ENCODE assay signal across 8 cellular contexts in the genomic region with DNA sequence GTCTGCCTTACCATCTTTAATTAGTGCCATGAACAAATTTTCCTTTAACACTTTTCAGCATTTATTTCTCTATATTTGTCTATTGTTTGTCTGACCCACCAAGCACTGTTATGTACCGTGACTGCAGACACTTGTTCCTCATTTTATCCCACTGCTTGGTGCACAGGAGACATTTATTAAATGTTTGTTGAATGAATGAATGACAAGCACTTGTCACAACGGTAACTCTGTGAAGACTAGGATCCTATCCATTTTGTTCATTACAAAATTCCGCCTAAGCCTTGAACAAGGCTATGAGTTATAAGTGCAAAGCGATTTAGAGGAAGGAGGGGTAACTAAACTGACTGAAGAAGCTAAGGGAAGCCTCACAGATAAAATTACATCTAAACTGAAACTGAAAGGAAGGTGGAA. TPM values are rescaled to one million over a fixed set of nuclear protein-coding genes. Genes with fewer than 3 reads are reported as not detected.
DNase-seq lines count a peak whose midpoint lies in the region; ATAC-seq, FAIRE-seq and TF ChIP-seq lines count a peak whose summit lies in the region.

No MANE protein-coding gene starts in this region.

- H3K27me3 ChIP-seq in HUES6 (ENCODE audit: control insufficient read depth, insufficient read depth, low read length): no peaks in the 10 kb centered on the region
- no peaks in the 10 kb centered on the region for H3K27me3 ChIP-seq in muscle layer of duodenum (ENCODE audit: low read depth, low read length)

- H3K36me3 ChIP-seq in HUES6 (ENCODE audit: control insufficient read depth, insufficient read depth, low read length): peaks cover 18% of the 10 kb centered on the region
- H3K36me3 ChIP-seq in muscle layer of duodenum (ENCODE audit: control insufficient read depth in 1 of 2, insufficient read depth in 2 of 2, low read length in 2 of 2): peaks cover 10 to 17% of the 10 kb centered on the region in 2 donors

- no peak for TF ChIP-seq RAD21 in A549 (conservative IDR thresholded peaks at IDR 0.05 in 1 of 2, IDR thresholded peaks at IDR 0.05 in 1 of 2)

- no peak for TF ChIP-seq POLR2A in A549 (IDR thresholded peaks at IDR 0.05; ENCODE audit: low read length)

- TF ChIP-seq CTCF in A549 (IDR thresholded peaks at IDR 0.05): no peak
- TF ChIP-seq CTCF in cardiac fibroblast (IDR thresholded peaks at IDR 0.05; ENCODE audit: low read depth, low read length): no peak

- no peak for TF ChIP-seq EP300 in A549 (IDR thresholded peaks at IDR 0.05)

- no peak overlapping the region for H3K9ac ChIP-seq in HUES6 (ENCODE audit: low read length)

- peak overlapping the region; percentile 72 for H3K4me2 ChIP-seq in A549

- peaks cover 12% of the 10 kb centered on the region; the same call in 2 of the 3 replicates for H3K4me1 ChIP-seq in A549
- H3K4me1 ChIP-seq in HUES6 (ENCODE audit: control insufficient read depth, insufficient read depth, low read length): peaks cover 26% of the 10 kb centered on the region
- peaks cover 13 to 16% of the 10 kb centered on the region in 2 donors for H3K4me1 ChIP-seq in muscle layer of duodenum (ENCODE audit: control insufficient read depth in 1 of 2, insufficient read depth in 2 of 2, low read length in 2 of 2)

- H3K27ac ChIP-seq in A549 (peak overlapping the region; percentile 93 to 99), HUES6 (ENCODE audit: low read depth, low read length) (peak overlapping the region; percentile 17), muscle layer of duodenum (ENCODE audit: low read length) (peak overlapping the region; percentile 68)

- DNase-seq in A549 (ENCODE audit: low read depth in 1 of 2, low spot score in 1 of 2): no peak
- DNase-seq in cardiac fibroblast (ENCODE audit: low read depth in 2 of 2): no peak
- DNase-seq in NCI-H345 treated with DMSO at 0.1 percent for 48 hours (lab: John Stamatoyannopoulos, UW; ENCODE audit: unreplicated experiment): no peak
- DNase-seq in NCI-H1436 (lab: John Stamatoyannopoulos, UW): no peak
- no peak for DNase-seq in NCI-H1436 treated with DMSO at 0.1 percent for 48 hours (lab: John Stamatoyannopoulos, UW)

- FAIRE-seq in A549 (lab: Jason Lieb, UNC): no peak

- H3K4me3 ChIP-seq in A549 (peak overlapping the region; percentile 89), HUES6 (ENCODE audit: low read depth, low read length) (peak overlapping the region; percentile 70), cardiac fibroblast (replicated peaks in 1 of 2; ENCODE audit: low read depth in 2 of 2, low read length in 2 of 2) (peak overlapping the region; percentile 18 to 82), muscle layer of duodenum (ENCODE audit: low read depth in 1 of 2, low read length in 2 of 2) (peak overlapping the region; percentile 65 to 97)

- POLR2A ChIA-PET in A549 (lab: Yijun Ruan, JAX): interaction anchor here (0.8 to 1.4 kb wide), 3 partner anchors 11 to 17 kb away, joined by 3 to 5 read pairs (median 3); no protein-coding TSS in a partner anchor

- H3K9me3 ChIP-seq in A549: no peaks in the 10 kb centered on the region
- no peaks in the 10 kb centered on the region for H3K9me3 ChIP-seq in HUES6 (ENCODE audit: control insufficient read depth, insufficient read depth, low read depth, low read length)
- H3K9me3 ChIP-seq in muscle layer of duodenum (ENCODE audit: control insufficient read depth in 1 of 2, low read length in 2 of 2): no peaks in the 10 kb centered on the region

- CTCF ChIA-PET in A549 (lab: Yijun Ruan, JAX): interaction anchor here (0.8 to 1.8 kb wide), 3 partner anchors 11 to 19 kb away, joined by 3 to 7 read pairs (median 3); no protein-coding TSS in a partner anchor

- ATAC-seq in A549 (peak; percentile 4 to 14; a peak in 2 of 6 replicates), GM18907 (IDR thresholded peaks at IDR 0.05; ENCODE audit: unreplicated experiment) (no peak)

- 4% methylated on average over 4 of the region's 4 CpGs for WGBS in A549 (ENCODE audit: missing lambda C conversion rate)

TF ChIP-seq in A549, 52 proteins besides CTCF, POLR2A, EP300 and RAD21:
- TF ChIP-seq, protein P1, sequence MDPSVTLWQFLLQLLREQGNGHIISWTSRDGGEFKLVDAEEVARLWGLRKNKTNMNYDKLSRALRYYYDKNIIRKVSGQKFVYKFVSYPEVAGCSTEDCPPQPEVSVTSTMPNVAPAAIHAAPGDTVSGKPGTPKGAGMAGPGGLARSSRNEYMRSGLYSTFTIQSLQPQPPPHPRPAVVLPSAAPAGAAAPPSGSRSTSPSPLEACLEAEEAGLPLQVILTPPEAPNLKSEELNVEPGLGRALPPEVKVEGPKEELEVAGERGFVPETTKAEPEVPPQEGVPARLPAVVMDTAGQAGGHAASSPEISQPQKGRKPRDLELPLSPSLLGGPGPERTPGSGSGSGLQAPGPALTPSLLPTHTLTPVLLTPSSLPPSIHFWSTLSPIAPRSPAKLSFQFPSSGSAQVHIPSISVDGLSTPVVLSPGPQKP (IDR thresholded peaks at IDR 0.05; ENCODE audit: low read depth, low read length): no peak
- no peak for TF ChIP-seq CHD4 (IDR thresholded peaks at IDR 0.05; ENCODE audit: borderline replicate concordance)
- no peak for TF ChIP-seq NR3C1 (IDR thresholded peaks at IDR 0.05)
- no peak for TF ChIP-seq MAZ (IDR thresholded peaks at IDR 0.05; ENCODE audit: borderline replicate concordance, low read depth, low read length)
- no peak for TF ChIP-seq MAFK (IDR thresholded peaks at IDR 0.05; ENCODE audit: partially characterized antibody)
- no peak for TF ChIP-seq SMC3 (IDR thresholded peaks at IDR 0.05)
- TF ChIP-seq HOXB5 (CRISPR knock-in tag; IDR thresholded peaks at IDR 0.05): no peak
- no peak for TF ChIP-seq ZSCAN20 (CRISPR knock-in tag; IDR thresholded peaks at IDR 0.05)
- TF ChIP-seq POLR2AphosphoS2 (conservative IDR thresholded peaks at IDR 0.05; ENCODE audit: low read length): no peak
- TF ChIP-seq, protein P2, sequence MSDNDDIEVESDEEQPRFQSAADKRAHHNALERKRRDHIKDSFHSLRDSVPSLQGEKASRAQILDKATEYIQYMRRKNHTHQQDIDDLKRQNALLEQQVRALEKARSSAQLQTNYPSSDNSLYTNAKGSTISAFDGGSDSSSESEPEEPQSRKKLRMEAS (IDR thresholded peaks at IDR 0.05): no peak

RNA-seq across cellular contexts. Expression of a gene that starts 0.4 kb away (rescaled TPM):
- polyA plus RNA-seq in A549 (2011; rRNA removed) (16.4 and 20.2 TPM in 2 replicates), A549 (2017; fragmentation: RNase III; extraction: RNeasy Plus Mini Kit Qiagen cat#74134 plus additional on column Dnase treatment) (14.4 to 16.7 TPM (median 16.1 TPM) in 3 replicates)
- polyA plus RNA-seq in A549 (2012; cell fraction: cytosol; rRNA removed): 13.3 and 14.6 TPM in 2 replicates
- polyA plus RNA-seq in A549 (2012; cell fraction: nucleus; rRNA removed): 31.9 and 33.1 TPM in 2 replicates
- polyA minus RNA-seq in A549 (2011; rRNA and poly(A)+ RNA removed): 30.5 and 34.0 TPM in 2 replicates

RNA-seq across cellular contexts. Expression of a gene that starts 36.4 kb away (rescaled TPM):
- not detected in 2 replicates for polyA plus RNA-seq in A549 (2011; rRNA removed)
- not detected in 2 replicates for polyA plus RNA-seq in A549 (2012; cell fraction: cytosol; rRNA removed)
- not detected in 2 replicates for polyA plus RNA-seq in A549 (2012; cell fraction: nucleus; rRNA removed)
- not detected in 3 replicates for polyA plus RNA-seq in A549 (2017; fragmentation: RNase III; extraction: RNeasy Plus Mini Kit Qiagen cat#74134 plus additional on column Dnase treatment)
- not detected in 2 replicates for polyA minus RNA-seq in A549 (2011; rRNA and poly(A)+ RNA removed)

RNA-seq across cellular contexts. Expression of a gene that starts 49.5 kb away (rescaled TPM):
- polyA plus RNA-seq in A549 (2011; rRNA removed) (147 and 148 TPM in 2 replicates), A549 (2017; fragmentation: RNase III; extraction: RNeasy Plus Mini Kit Qiagen cat#74134 plus additional on column Dnase treatment) (124 to 145 TPM (median 133 TPM) in 3 replicates)
- 66.5 and 81.2 TPM in 2 replicates for polyA plus RNA-seq in A549 (2012; cell fraction: cytosol; rRNA removed)
- polyA plus RNA-seq in A549 (2012; cell fraction: nucleus; rRNA removed): 65.5 and 81.1 TPM in 2 replicates
- 94.6 and 102 TPM in 2 replicates for polyA minus RNA-seq in A549 (2011; rRNA and poly(A)+ RNA removed)

Comparison
In these comparisons a context has a peak if more than half of its experiments do, and no peak if none do; other contexts are left out.
1. H3K27ac ChIP-seq: peak in every context shown above with its lines; median percentile 96 in A549; 68 in muscle layer of duodenum; 17 in HUES6.